In the genomic region with DNA sequence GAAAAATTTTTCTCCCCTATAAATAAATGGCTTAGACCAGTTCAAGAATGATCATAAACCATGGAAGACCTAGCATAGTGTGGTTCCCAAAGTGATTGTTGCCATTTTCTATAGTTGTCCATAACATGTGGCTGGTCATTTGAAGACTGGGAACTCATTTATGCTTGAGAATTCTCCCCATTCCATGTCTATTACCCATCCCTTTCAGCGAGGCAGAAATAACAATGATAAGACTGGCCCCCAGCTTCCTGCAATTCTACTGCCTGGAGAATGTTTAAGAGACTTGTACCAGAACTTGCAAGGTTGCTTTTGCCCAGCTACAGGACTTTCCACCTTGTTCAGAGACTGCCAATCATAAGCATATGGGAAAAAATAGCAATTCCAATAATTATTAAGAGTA, we compare ENCODE assay signal across 23 cellular contexts.
"Had no signal": no experiment of that assay in that cellular context is flagged by ENCODE, and none has a peak within 500 bp of the region (broad histone marks: within the 10 kb centered on the region; RNA-seq: fewer than 3 reads in every experiment).

No MANE protein-coding gene starts in this region.

- H3K9me3 ChIP-seq: adrenal gland, SJSA1 had no signal

- H3K4me3 Mint-ChIP-seq: activated CD8-positive, alpha-beta T cell treated with anti-CD3 and anti-CD28 coated beads for 36 hours; activated naive CD4-positive, alpha-beta T cell treated with anti-CD3 and anti-CD28 coated beads, Interleukin-2, amount 10 ng/mL, durations not matched to agents 7 days and 5 days; activated naive CD8-positive, alpha-beta T cell treated with anti-CD3 and anti-CD28 coated beads for 36 hours; activated T-cell treated with anti-CD3 and anti-CD28 coated beads, Interleukin-2, amount 50 U/mL, for 72 hours; brain; T-helper 1 cell treated with Interleukin-12 subunit alpha and Interleukin-12 subunit beta and Interleukin-4 antibody, amounts not matched to agents 30 μg/mL and 1 μg/mL, for 36 hours had no signal

- H3K27me3 Mint-ChIP-seq: activated CD8-positive, alpha-beta T cell treated with anti-CD3 and anti-CD28 coated beads for 36 hours; activated naive CD4-positive, alpha-beta T cell treated with anti-CD3 and anti-CD28 coated beads, Interleukin-2, amount 10 ng/mL, durations not matched to agents 7 days and 5 days; activated naive CD8-positive, alpha-beta T cell treated with anti-CD3 and anti-CD28 coated beads for 36 hours had no signal

- H3K27me3 ChIP-seq: adrenal gland had no signal

- H3K4me3 ChIP-seq: adrenal gland, SJSA1 had no signal

- H3K36me3 ChIP-seq: adrenal gland, SJSA1 had no signal

- DNase-seq: activated CD4-positive, alpha-beta T cell treated with anti-CD3 and anti-CD28 coated beads for 4 hours; activated CD8-positive, alpha-beta memory T cell treated with anti-CD3 and anti-CD28 coated beads, Interleukin-2, amount 50 U/mL, for 4 hours; activated CD8-positive, alpha-beta T cell treated with anti-CD3 and anti-CD28 coated beads for 36 hours; activated gamma-delta T cell treated with Interleukin-2 at 50 U/mL for 16 hours; activated naive CD4-positive, alpha-beta T cell treated with anti-CD3 and anti-CD28 coated beads, Interleukin-2, amount 10 ng/mL, durations not matched to agents 7 days and 5 days; activated naive CD8-positive, alpha-beta T cell treated with anti-CD3 and anti-CD28 coated beads for 36 hours; activated T-cell treated with anti-CD3 and anti-CD28 coated beads, Interleukin-2, amount 50 U/mL, for 72 hours; adrenal gland; aorta; cerebellar nuclear complex; Karpas-422; MM.1S; NCI-H1105 treated with DMSO at 0.1 percent for 48 hours; NCI-H146; NCI-H187 treated with DMSO at 0.1 percent for 48 hours; NCI-H2081 treated with DMSO at 0.1 percent for 48 hours; NCI-H446; SHP77; SW 1271 had no signal

- H3K4me1 Mint-ChIP-seq: activated naive CD4-positive, alpha-beta T cell treated with anti-CD3 and anti-CD28 coated beads, Interleukin-2, amount 10 ng/mL, durations not matched to agents 7 days and 5 days; activated naive CD8-positive, alpha-beta T cell treated with anti-CD3 and anti-CD28 coated beads for 36 hours had no signal

- H3K27ac ChIP-seq: adrenal gland, SJSA1 had no signal

- H3K4me1 ChIP-seq: adrenal gland, SJSA1 had no signal

- H3K36me3 Mint-ChIP-seq: activated naive CD4-positive, alpha-beta T cell treated with anti-CD3 and anti-CD28 coated beads, Interleukin-2, amount 10 ng/mL, durations not matched to agents 7 days and 5 days; activated naive CD8-positive, alpha-beta T cell treated with anti-CD3 and anti-CD28 coated beads for 36 hours; brain had no signal

- H3K27ac Mint-ChIP-seq: activated CD8-positive, alpha-beta T cell treated with anti-CD3 and anti-CD28 coated beads for 36 hours; activated naive CD4-positive, alpha-beta T cell treated with anti-CD3 and anti-CD28 coated beads, Interleukin-2, amount 10 ng/mL, durations not matched to agents 7 days and 5 days; activated naive CD8-positive, alpha-beta T cell treated with anti-CD3 and anti-CD28 coated beads for 36 hours; activated T-cell treated with anti-CD3 and anti-CD28 coated beads, Interleukin-2, amount 50 U/mL, for 72 hours; activated T-helper 2 cell treated with anti-CD3 and anti-CD28 coated beads, Interferon-gamma antibody, Interleukin-2, Interleukin-4, amounts not matched to agents 10 μg/mL and 5 μg/mL and 100 μg/mL, durations not matched to agents 14 hours and 24 hours and 36 hours; brain; T-helper 1 cell treated with Interleukin-12 subunit alpha and Interleukin-12 subunit beta and Interleukin-4 antibody, amounts not matched to agents 30 μg/mL and 1 μg/mL, for 36 hours had no signal
